10 cellular contexts compared by ENCODE assay signal in the genomic region with DNA sequence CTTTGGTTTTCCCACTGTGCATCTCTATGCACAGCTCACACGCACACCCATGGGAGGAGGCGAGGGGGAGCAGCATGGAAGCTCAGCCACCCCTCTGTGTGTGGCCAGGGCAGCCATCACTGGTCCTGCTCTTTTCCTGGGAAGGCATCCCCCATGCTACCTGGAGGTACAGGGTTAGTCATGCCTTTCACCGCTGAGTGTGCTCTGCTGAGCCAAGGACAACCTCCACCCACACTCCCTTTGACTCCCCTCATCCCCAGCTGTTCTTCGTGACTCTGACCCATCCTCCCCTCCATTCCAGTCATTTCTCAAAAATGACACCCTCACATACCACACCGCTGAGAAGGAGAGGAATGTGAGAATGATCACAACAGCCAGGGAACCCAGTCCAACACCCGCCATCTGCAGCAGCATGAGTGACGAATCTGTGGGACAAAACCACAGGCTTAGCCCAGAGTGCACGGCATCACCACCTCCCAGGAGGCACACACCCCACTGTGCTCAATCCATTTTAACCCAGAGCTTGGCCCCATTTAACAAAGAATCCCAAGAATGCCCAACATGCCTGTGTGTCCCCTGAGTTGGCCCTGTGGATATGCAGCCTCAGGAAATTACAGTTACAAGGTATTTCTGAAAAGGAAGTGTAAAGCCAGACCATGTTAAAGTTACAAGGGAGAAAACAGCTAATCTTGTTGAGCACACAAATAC.
A peak's percentile ranks its signal among the peaks of the same experiment; 100 is the strongest.
DNase-seq lines count a peak whose midpoint lies in the region; ATAC-seq and TF ChIP-seq lines count a peak whose summit lies in the region.
"Had no signal": no experiment of that assay in that cellular context is flagged by ENCODE, and none has a peak within 500 bp of the region (broad histone marks: within the 10 kb centered on the region; RNA-seq: fewer than 3 reads in every experiment).

No MANE protein-coding gene starts in this region.

- H3K4me1 ChIP-seq in PC-9 (replicated peaks; ENCODE audit: insufficient read depth) (peaks cover 60% of the 10 kb centered on the region), fibroblast of lung (ENCODE audit: control insufficient read depth, extremely low read depth, insufficient read depth, low read length) (peaks cover 46% of the 10 kb centered on the region)
- peaks cover 19% of the 10 kb centered on the region for H3K4me1 ChIP-seq in CD8-positive, alpha-beta memory T cell (ENCODE audit: insufficient read depth, low read length)

- H3K4me3 ChIP-seq in PC-9 (no peak overlapping the region), fibroblast of lung (replicated peaks in 1 of 4; ENCODE audit: control extremely low read depth in 1 of 4, insufficient read depth in 1 of 4, low read depth in 3 of 4, low read length in 4 of 4) (no peak overlapping the region)
- H3K4me3 ChIP-seq in CD8-positive, alpha-beta memory T cell (ENCODE audit: low read length): no peak overlapping the region

- H3K27ac ChIP-seq in PC-9: peak overlapping the region; percentile 83
- peak overlapping the region; percentile 96 for H3K27ac ChIP-seq in fibroblast of lung (ENCODE audit: insufficient read depth, low read length)
- H3K27ac ChIP-seq in CD8-positive, alpha-beta memory T cell (ENCODE audit: low read depth, low read length): no peak overlapping the region
- no peak overlapping the region for H3K27ac ChIP-seq in caudate nucleus (ENCODE audit: low read depth, low read length)
- H3K27ac ChIP-seq: HL-60 had no signal

- H2AFZ ChIP-seq in PC-9: no peak overlapping the region
- H2AFZ ChIP-seq in fibroblast of lung (ENCODE audit: low read length): no peak overlapping the region

- H4K20me1 ChIP-seq in PC-9 (ENCODE audit: insufficient read depth) (no peaks in the 10 kb centered on the region), fibroblast of lung (ENCODE audit: control insufficient read depth, extremely low read depth, insufficient read depth, low read length) (no peaks in the 10 kb centered on the region)

- BruUV-seq in PC-9 (replicated peaks; lab: Mats Ljungman, UMichigan): no TSS peak

- peaks cover 7% of the 10 kb centered on the region; the same call in 1 of the 2 replicates for H3K9me3 ChIP-seq in PC-9 (ENCODE audit: insufficient read depth, low read depth)
- no peaks in the 10 kb centered on the region for H3K9me3 ChIP-seq in fibroblast of lung (ENCODE audit: control insufficient read depth, insufficient read depth, low read depth, low read length)
- no peaks in the 10 kb centered on the region for H3K9me3 ChIP-seq in CD8-positive, alpha-beta memory T cell (ENCODE audit: low read length)

- H3K9ac ChIP-seq in fibroblast of lung (ENCODE audit: insufficient read depth, low read length): peak overlapping the region; percentile 32

- CTCF ChIA-PET in PC-9 (lab: Charles Lee): interaction anchor here (0.6 to 0.7 kb wide), 2 partner anchors 33 to 173 kb away, joined by 4 to 10 read pairs; no protein-coding TSS in a partner anchor
- CTCF ChIA-PET in CD8-positive, alpha-beta memory T cell (lab: Charles Lee): no interaction called here

- no peaks in the 10 kb centered on the region for H3K27me3 Mint-ChIP-seq in CD8-positive, alpha-beta memory T cell

- no peaks in the 10 kb centered on the region for H3K79me2 ChIP-seq in PC-9 (ENCODE audit: low read depth)
- peaks cover 2% of the 10 kb centered on the region for H3K79me2 ChIP-seq in fibroblast of lung (ENCODE audit: control insufficient read depth, insufficient read depth, low read length)

- no peak for TF ChIP-seq CTCF in PC-9 (conservative IDR thresholded peaks at IDR 0.05)
- no peak for TF ChIP-seq CTCF in fibroblast of lung (conservative IDR thresholded peaks at IDR 0.05 in 1 of 2, IDR thresholded peaks at IDR 0.05 in 1 of 2; ENCODE audit: low read depth in 1 of 2, low read length in 2 of 2)
- no peak for TF ChIP-seq CTCF in omental fat pad (IDR thresholded peaks at IDR 0.05)

- peaks cover 11 to 29% (median 17%) of the 10 kb centered on the region in 3 donors for H3K36me3 Mint-ChIP-seq in CD8-positive, alpha-beta memory T cell

- intact Hi-C loops in PC-9 (cut with micrococcal nuclease; ENCODE audit: unreplicated experiment): loop anchor here (1.0 to 2.0 kb wide), 9 partner anchors 11 to 281 kb away; no protein-coding TSS in a partner anchor

- H3K4me3 Mint-ChIP-seq in CD8-positive, alpha-beta memory T cell: no peak overlapping the region

- H3K27ac Mint-ChIP-seq in CD8-positive, alpha-beta memory T cell: peak overlapping the region in 1 of 8 donors; percentile 56

- DNase-seq in ELR (ENCODE audit: low read depth) (peak; percentile 100), PC-9 (peak; percentile 96 to 99), fibroblast of lung (ENCODE audit: low read depth in 2 of 2) (peak; percentile 94 to 100), omental fat pad (ENCODE audit: low spot score) (no peak), caudate nucleus (lab: John Stamatoyannopoulos, UW) (no peak), NOMO-1 treated with dmso at 0.1 percent for 144 hours (lab: John Stamatoyannopoulos, UW; ENCODE audit: unreplicated experiment) (no peak)
- DNase-seq in CD8-positive, alpha-beta memory T cell: no peak
- DNase-seq in activated CD4-positive, CD25-positive, alpha-beta regulatory T cell (lab: John Stamatoyannopoulos, UW): no peak
- DNase-seq: effector memory CD4-positive, alpha-beta T cell had no signal

- H3F3A ChIP-seq in PC-9 (ENCODE audit: insufficient read depth, low read depth): peaks cover 51% of the 10 kb centered on the region

- POLR2A ChIA-PET in PC-9 (lab: Charles Lee; ENCODE audit: unreplicated experiment): interaction anchor here (0.5 to 1.2 kb wide), 6 partner anchors 12 to 541 kb away, joined by 3 to 20 read pairs (median 4); no protein-coding TSS in a partner anchor
- POLR2A ChIA-PET in CD8-positive, alpha-beta memory T cell (lab: Charles Lee): no interaction called here

- peaks cover 29 to 34% (median 29%) of the 10 kb centered on the region in 3 donors for H3K4me1 Mint-ChIP-seq in CD8-positive, alpha-beta memory T cell

- H3K4me2 ChIP-seq in PC-9: peak overlapping the region; percentile 50
- no peak overlapping the region for H3K4me2 ChIP-seq in fibroblast of lung (ENCODE audit: extremely low read depth, insufficient read depth, low read length)

- H3K9me2 ChIP-seq in PC-9 (ENCODE audit: insufficient read depth): no peaks in the 10 kb centered on the region

- peaks cover 3% of the 10 kb centered on the region; the same call in 1 of the 2 replicates for H3K36me3 ChIP-seq in PC-9 (ENCODE audit: low read depth)
- H3K36me3 ChIP-seq in fibroblast of lung (ENCODE audit: control insufficient read depth, insufficient read depth, low read length): no peaks in the 10 kb centered on the region
- H3K36me3 ChIP-seq in CD8-positive, alpha-beta memory T cell (ENCODE audit: insufficient read depth, low read length): no peaks in the 10 kb centered on the region

- ATAC-seq in omental fat pad (ENCODE audit: low FRiP score): peak; percentile 95

- H3K27me3 ChIP-seq in PC-9 (ENCODE audit: insufficient read depth, low read depth) (no peaks in the 10 kb centered on the region), fibroblast of lung (ENCODE audit: control insufficient read depth, insufficient read depth, low read length) (no peaks in the 10 kb centered on the region)
- no peaks in the 10 kb centered on the region for H3K27me3 ChIP-seq in CD8-positive, alpha-beta memory T cell (ENCODE audit: insufficient read depth, low read length, poor library complexity, severe bottlenecking)

- H3K9me3 Mint-ChIP-seq in CD8-positive, alpha-beta memory T cell: no peaks in the 10 kb centered on the region

Comparison
In these comparisons a context has a peak if more than half of its experiments do, and no peak if none do; other contexts are left out.
1. DNase-seq: peak in ELR (single experiment), PC-9 (2 of 2) and fibroblast of lung (2 of 2); none in omental fat pad (single experiment), CD8-positive, alpha-beta memory T cell (0 of 5), activated CD4-positive, CD25-positive, alpha-beta regulatory T cell (0 of 4), caudate nucleus (0 of 61) and NOMO-1 treated with dmso at 0.1 percent for 144 hours (single experiment).
2. H3K27ac ChIP-seq: peak in PC-9 (single experiment) and fibroblast of lung (single experiment); none in CD8-positive, alpha-beta memory T cell (single experiment) and caudate nucleus (single experiment).